ENCODE assay signal across 8 cellular contexts in genomic region chr9:33264473-33265177, GRCh38. TPM values are rescaled to one million over a fixed set of nuclear protein-coding genes. Genes with fewer than 3 reads are reported as not detected.
A peak's percentile ranks its signal among the peaks of the same experiment; 100 is the strongest.
DNase-seq lines count a peak whose midpoint lies in the region; ATAC-seq and TF ChIP-seq lines count a peak whose summit lies in the region.

BAG1 (minus strand) TSS chr9:33264708.
CHMP5 (plus strand) TSS chr9:33265049; CDS start chr9:33265079, 30 bp downstream.

- peak within 1 kb of the TSS; percentile 97 to 98 for H3K9ac ChIP-seq in mucosa of rectum (ENCODE audit: low read depth in 1 of 2, low read length in 2 of 2)

- TF ChIP-seq POLR2A in erythroblast (IDR thresholded peaks at IDR 0.05; ENCODE audit: low read length), result peak; percentile 75

- H3K9me3 ChIP-seq in mucosa of rectum (ENCODE audit: control insufficient read depth in 2 of 2, low read length in 2 of 2), result no peaks in the 10 kb centered on the region

- in situ Hi-C loops in KBM-7 (cut with MboI; ENCODE audit: low pct_unique_long_range_greater_than_20kb, low sequenced_read_pairs), result no loop called here

- no peaks in the 10 kb centered on the region for H3K27me3 Mint-ChIP-seq in activated T-cell treated with anti-CD3 and anti-CD28 coated beads, Interleukin-2, amount 50 U/mL, for 24 hours

- H3K9me3 Mint-ChIP-seq in activated T-cell treated with anti-CD3 and anti-CD28 coated beads, Interleukin-2, amount 50 U/mL, for 24 hours, result no peaks in the 10 kb centered on the region

- H3K36me3 ChIP-seq in mucosa of rectum (ENCODE audit: control insufficient read depth in 2 of 2, insufficient read depth in 2 of 2, low read length in 2 of 2), result peaks cover 43 to 44% of the 10 kb centered on the region in 2 donors

- H3K4me3 Mint-ChIP-seq in activated T-cell treated with anti-CD3 and anti-CD28 coated beads, Interleukin-2, amount 50 U/mL, for 24 hours, result peak within 1 kb of the TSS; percentile 91

- DNase-seq in DMS53 treated with DMSO at 0.1 percent for 48 hours (lab: John Stamatoyannopoulos, UW; ENCODE audit: unreplicated experiment), result peak; percentile 99
- DNase-seq in KBM-7, result peak; percentile 99
- peak; percentile 100 for DNase-seq in activated T-cell treated with anti-CD3 and anti-CD28 coated beads, Interleukin-2, amount 50 U/mL, for 24 hours
- DNase-seq in erythroblast (lab: John Stamatoyannopoulos, UW), result peak; percentile 99
- DNase-seq in stimulated activated CD8-positive, alpha-beta memory T cell treated with anti-CD3 and anti-CD28 coated beads, Interleukin-4, amount 100 ng/mL, for 48 hours, result peak; percentile 100

- ATAC-seq in GM21717 (IDR thresholded peaks at IDR 0.05; ENCODE audit: unreplicated experiment), result peak; percentile 82

- peak within 1 kb of the TSS; percentile 88 to 89 for H3K27ac ChIP-seq in mucosa of rectum (ENCODE audit: low read depth in 2 of 2, low read length in 2 of 2)

- H3K27me3 ChIP-seq in mucosa of rectum (ENCODE audit: control insufficient read depth in 2 of 2, insufficient read depth in 2 of 2, low read length in 2 of 2), result no peaks in the 10 kb centered on the region

- H3K4me3 ChIP-seq in mucosa of rectum (ENCODE audit: low read length in 2 of 2), result peak within 1 kb of the TSS; percentile 98 to 99

- peaks cover 84% of the 10 kb centered on the region for H3K36me3 Mint-ChIP-seq in activated T-cell treated with anti-CD3 and anti-CD28 coated beads, Interleukin-2, amount 50 U/mL, for 24 hours (ENCODE audit: low read depth)

- peak within 1 kb of the TSS; percentile 97 for H3K27ac Mint-ChIP-seq in activated T-cell treated with anti-CD3 and anti-CD28 coated beads, Interleukin-2, amount 50 U/mL, for 24 hours

- peaks cover 15 to 16% of the 10 kb centered on the region in 2 donors for H3K4me1 ChIP-seq in mucosa of rectum (ENCODE audit: control insufficient read depth in 2 of 2, insufficient read depth in 2 of 2, low read length in 2 of 2)

- peaks cover 65% of the 10 kb centered on the region for H3K4me1 Mint-ChIP-seq in activated T-cell treated with anti-CD3 and anti-CD28 coated beads, Interleukin-2, amount 50 U/mL, for 24 hours (ENCODE audit: low read depth)

TF ChIP-seq in PFSK-1, 5 proteins besides CTCF, POLR2A, EP300 and RAD21:
- TF ChIP-seq, protein P1, sequence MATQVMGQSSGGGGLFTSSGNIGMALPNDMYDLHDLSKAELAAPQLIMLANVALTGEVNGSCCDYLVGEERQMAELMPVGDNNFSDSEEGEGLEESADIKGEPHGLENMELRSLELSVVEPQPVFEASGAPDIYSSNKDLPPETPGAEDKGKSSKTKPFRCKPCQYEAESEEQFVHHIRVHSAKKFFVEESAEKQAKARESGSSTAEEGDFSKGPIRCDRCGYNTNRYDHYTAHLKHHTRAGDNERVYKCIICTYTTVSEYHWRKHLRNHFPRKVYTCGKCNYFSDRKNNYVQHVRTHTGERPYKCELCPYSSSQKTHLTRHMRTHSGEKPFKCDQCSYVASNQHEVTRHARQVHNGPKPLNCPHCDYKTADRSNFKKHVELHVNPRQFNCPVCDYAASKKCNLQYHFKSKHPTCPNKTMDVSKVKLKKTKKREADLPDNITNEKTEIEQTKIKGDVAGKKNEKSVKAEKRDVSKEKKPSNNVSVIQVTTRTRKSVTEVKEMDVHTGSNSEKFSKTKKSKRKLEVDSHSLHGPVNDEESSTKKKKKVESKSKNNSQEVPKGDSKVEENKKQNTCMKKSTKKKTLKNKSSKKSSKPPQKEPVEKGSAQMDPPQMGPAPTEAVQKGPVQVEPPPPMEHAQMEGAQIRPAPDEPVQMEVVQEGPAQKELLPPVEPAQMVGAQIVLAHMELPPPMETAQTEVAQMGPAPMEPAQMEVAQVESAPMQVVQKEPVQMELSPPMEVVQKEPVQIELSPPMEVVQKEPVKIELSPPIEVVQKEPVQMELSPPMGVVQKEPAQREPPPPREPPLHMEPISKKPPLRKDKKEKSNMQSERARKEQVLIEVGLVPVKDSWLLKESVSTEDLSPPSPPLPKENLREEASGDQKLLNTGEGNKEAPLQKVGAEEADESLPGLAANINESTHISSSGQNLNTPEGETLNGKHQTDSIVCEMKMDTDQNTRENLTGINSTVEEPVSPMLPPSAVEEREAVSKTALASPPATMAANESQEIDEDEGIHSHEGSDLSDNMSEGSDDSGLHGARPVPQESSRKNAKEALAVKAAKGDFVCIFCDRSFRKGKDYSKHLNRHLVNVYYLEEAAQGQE (IDR thresholded peaks at IDR 0.05; ENCODE audit: insufficient read depth in 1 of 2, low read depth in 2 of 2, low read length in 2 of 2), result no peak
- peak; percentile 65; the same call in 1 of the 2 replicates for TF ChIP-seq SIN3A (IDR thresholded peaks at IDR 0.05; ENCODE audit: borderline replicate concordance, insufficient read depth, low read length)
- TF ChIP-seq TAF1 (IDR thresholded peaks at IDR 0.05; ENCODE audit: borderline replicate concordance, insufficient read depth, low read length), result peak; percentile 37; the same call in 1 of the 2 replicates
- TF ChIP-seq POLR2AphosphoS5 (IDR thresholded peaks at IDR 0.05; ENCODE audit: low read depth, low read length), result peak; percentile 64; the same call in 1 of the 2 replicates
- TF ChIP-seq FOXP2 (optimal IDR thresholded peaks at IDR 0.05; ENCODE audit: borderline replicate concordance, extremely low read depth, extremely low read length, insufficient read depth), result peak; percentile 60

RNA-seq across cellular contexts. Expression of gene BAG1, which starts in this region (rescaled TPM):
- polyA plus RNA-seq in PFSK-1 (2012; ENCODE audit: insufficient read length, low read depth), result 62.4 TPM

RNA-seq across cellular contexts. Expression of gene CHMP5, which starts in this region (rescaled TPM):
- polyA plus RNA-seq in PFSK-1 (2012; ENCODE audit: insufficient read length, low read depth), result 35.4 TPM

Comparison
In these comparisons a context has a peak if more than half of its experiments do, and no peak if none do; other contexts are left out.
1. Peak in every context shown above with its lines: DNase-seq, ATAC-seq, H3K4me3 ChIP-seq and H3K27ac ChIP-seq.